ENCODE assay signal across 10 cellular contexts in the genomic region with DNA sequence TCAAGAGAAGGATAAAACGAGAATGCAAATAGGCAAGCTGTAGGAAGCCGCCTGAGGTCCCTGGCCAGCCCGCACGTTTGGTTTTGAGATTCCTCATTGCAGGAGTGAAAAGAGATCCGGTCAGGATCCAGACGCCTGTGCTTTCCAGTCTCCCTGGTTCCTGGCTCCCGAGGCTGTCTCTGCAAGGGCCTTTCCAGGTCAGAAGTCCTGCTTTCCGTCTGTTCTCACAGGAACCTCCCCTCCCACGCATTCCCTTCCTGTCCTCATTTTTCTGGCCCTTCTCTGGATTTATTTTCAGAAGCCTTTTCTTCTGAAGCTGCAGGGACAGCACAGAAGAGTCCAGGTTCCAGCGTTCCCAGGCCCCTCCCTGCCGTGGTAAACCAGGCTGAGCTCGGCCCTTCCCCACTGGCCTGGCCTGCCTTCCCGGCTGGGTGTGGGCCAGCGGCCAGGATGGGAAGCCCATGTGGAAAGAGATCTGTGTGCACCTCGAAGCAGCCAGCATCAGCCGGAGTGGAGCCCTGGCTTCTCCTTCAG. TPM values are rescaled to one million over a fixed set of nuclear protein-coding genes. Genes with fewer than 3 reads are reported as not detected.
A peak's percentile ranks its signal among the peaks of the same experiment; 100 is the strongest.
DNase-seq lines count a peak whose midpoint lies in the region; ATAC-seq, FAIRE-seq and TF ChIP-seq lines count a peak whose summit lies in the region.
"Had no signal": no experiment of that assay in that cellular context is flagged by ENCODE, and none has a peak within 500 bp of the region (broad histone marks: within the 10 kb centered on the region; RNA-seq: fewer than 3 reads in every experiment).

No MANE protein-coding gene starts in this region.

- H3K4me1 ChIP-seq in K562 (replicated peaks in 1 of 2; ENCODE audit: control insufficient read depth in 2 of 2, insufficient read depth in 2 of 2, low read length in 2 of 2) = peaks cover 10 to 27% of the 10 kb centered on the region in 2 experiments; a peak in 4 of 5 replicates
- peaks cover 0 to 27% of the 10 kb centered on the region in 2 donors for H3K4me1 ChIP-seq in right atrium auricular region
- peaks cover 4 to 13% of the 10 kb centered on the region in 2 experiments for H3K4me1 ChIP-seq in trophoblast cell (ENCODE audit: control insufficient read depth in 1 of 2, insufficient read depth in 2 of 2, low read length in 2 of 2)
- peaks cover 15% of the 10 kb centered on the region for H3K4me1 ChIP-seq in OCI-LY7 (ENCODE audit: insufficient read depth, low read length, poor library complexity, severe bottlenecking)

- no peak overlapping the region for H2BK120ac ChIP-seq in trophoblast cell (ENCODE audit: insufficient read depth, low read length, poor library complexity)

- no peak overlapping the region for H3K27ac Mint-ChIP-seq in type B pancreatic cell

- H3K27me3 Mint-ChIP-seq in type B pancreatic cell = peaks cover 4% of the 10 kb centered on the region

- H3K9me3 ChIP-seq in K562 (replicated peaks; ENCODE audit: control insufficient read depth, insufficient read depth, low read depth, low read length) (0 out of 2 replicates have a peak, but pooled peaks cover 3% of the 10 kb centered on the region), right atrium auricular region (no peaks in the 10 kb centered on the region), trophoblast cell (ENCODE audit: insufficient read depth, low read depth, low read length) (peaks cover 3% of the 10 kb centered on the region), OCI-LY7 (ENCODE audit: low read length) (no peaks in the 10 kb centered on the region)

- no peak overlapping the region for H3K4me3 ChIP-seq in K562
- no peak overlapping the region for H3K4me3 ChIP-seq in right atrium auricular region
- no peak overlapping the region for H3K4me3 ChIP-seq in trophoblast cell (ENCODE audit: low read depth, low read length)
- no peak overlapping the region for H3K4me3 ChIP-seq in OCI-LY7 (ENCODE audit: low read depth, low read length, poor library complexity, severe bottlenecking)

- H3K4me2 ChIP-seq in K562 (ENCODE audit: insufficient read depth, low read length) (no peak overlapping the region), trophoblast cell (ENCODE audit: low read length) (no peak overlapping the region), OCI-LY7 (ENCODE audit: low read length) (no peak overlapping the region)
- H3K4me2 ChIP-seq: KMS-11 had no signal

- TF ChIP-seq POLR2A in K562 (conservative IDR thresholded peaks at IDR 0.05) = no peak

- H3K79me2 ChIP-seq in K562 (ENCODE audit: control insufficient read depth, insufficient read depth, low read length) = no peaks in the 10 kb centered on the region
- peaks cover under 1% of the 10 kb centered on the region for H3K79me2 ChIP-seq in trophoblast cell (ENCODE audit: control insufficient read depth, insufficient read depth, low read length, poor library complexity)
- no peaks in the 10 kb centered on the region for H3K79me2 ChIP-seq in OCI-LY7 (ENCODE audit: insufficient read depth, low read depth, low read length)

- intact Hi-C loops in K562 (cut with micrococcal nuclease) (no loop called here), OCI-LY7 (cut with micrococcal nuclease; ENCODE audit: unreplicated experiment) (no loop called here)

- TF ChIP-seq RAD21 in K562 (CRISPR knock-in tag; conservative IDR thresholded peaks at IDR 0.05 in 1 of 2, IDR thresholded peaks at IDR 0.05 in 1 of 2) = no peak

- no peak for ATAC-seq in K562

- H3K27me3 ChIP-seq in K562 (ENCODE audit: control insufficient read depth in 2 of 2, insufficient read depth in 2 of 2, low read length in 2 of 2) (peaks cover 37 to 59% of the 10 kb centered on the region in 2 experiments), right atrium auricular region (no peaks in the 10 kb centered on the region), trophoblast cell (ENCODE audit: insufficient read depth, low read length) (no peaks in the 10 kb centered on the region)

- peak overlapping the region; percentile 34 for H4K8ac ChIP-seq in trophoblast cell (ENCODE audit: low read depth, low read length)

- H2AFZ ChIP-seq in K562 (ENCODE audit: low read depth, low read length) (no peak overlapping the region), trophoblast cell (ENCODE audit: insufficient read depth, low read length, poor library complexity) (peak overlapping the region; percentile 23), OCI-LY7 (ENCODE audit: low read length) (no peak overlapping the region)

- H3K14ac ChIP-seq in trophoblast cell (ENCODE audit: low read length) = peak overlapping the region; percentile 49

- peak; percentile 64 for DNase-seq in AG08395 (ENCODE audit: low spot score)
- DNase-seq in K562 (ENCODE audit: extremely low read depth in 1 of 4, low spot score in 3 of 4) = no peak
- peak; percentile 81 for DNase-seq in right atrium auricular region (ENCODE audit: low spot score)
- DNase-seq in trophoblast cell = peak in 1 of 2 donors; percentile 2
- DNase-seq in NOMO-1 treated with dmso at 0.1 percent for 144 hours (lab: John Stamatoyannopoulos, UW; ENCODE audit: unreplicated experiment) = no peak
- DNase-seq in OCI-LY7 (ENCODE audit: low spot score) = no peak
- DNase-seq in LoVo (ENCODE audit: low spot score) = no peak
- no peak for DNase-seq in type B pancreatic cell (ENCODE audit: extremely low spot score, unreplicated experiment)
- DNase-seq: erythroblast had no signal

- peak overlapping the region in 1 of 2 experiments; percentile 6; a peak in 1 of 4 replicates for H3K9ac ChIP-seq in K562 (ENCODE audit: insufficient read depth in 1 of 2, low read depth in 2 of 2, low read length in 2 of 2)
- H3K9ac ChIP-seq in trophoblast cell (ENCODE audit: low read length) = no peak overlapping the region
- H3K9ac ChIP-seq: KMS-11 had no signal

- H3K4ac ChIP-seq in trophoblast cell (ENCODE audit: low read depth, low read length) = no peak overlapping the region

- H4K20me1 ChIP-seq in K562 (replicated peaks; ENCODE audit: control insufficient read depth, insufficient read depth, low read length) = no peaks in the 10 kb centered on the region
- H4K20me1 ChIP-seq in OCI-LY7 (ENCODE audit: insufficient read depth, low read length) = no peaks in the 10 kb centered on the region

- H3K18ac ChIP-seq in trophoblast cell (ENCODE audit: low read length) = no peak overlapping the region

- H3K79me1 ChIP-seq in trophoblast cell (ENCODE audit: low read length) = peaks cover 4% of the 10 kb centered on the region

- TF ChIP-seq EP300 in K562 (IDR thresholded peaks at IDR 0.05; ENCODE audit: low read length) = no peak

- H4K91ac ChIP-seq in trophoblast cell (ENCODE audit: low read depth, low read length) = no peak overlapping the region

- no peaks in the 10 kb centered on the region for H3K9me1 ChIP-seq in K562 (ENCODE audit: control insufficient read depth, insufficient read depth, low read length)

- H3K36me3 ChIP-seq in K562 (ENCODE audit: control insufficient read depth, insufficient read depth, low read length) = no peaks in the 10 kb centered on the region
- H3K36me3 ChIP-seq in right atrium auricular region = no peaks in the 10 kb centered on the region
- no peaks in the 10 kb centered on the region for H3K36me3 ChIP-seq in trophoblast cell (ENCODE audit: control insufficient read depth in 1 of 2, insufficient read depth in 2 of 2, low read length in 2 of 2)
- no peaks in the 10 kb centered on the region for H3K36me3 ChIP-seq in OCI-LY7 (ENCODE audit: insufficient read depth, low read length)

- H2BK5ac ChIP-seq in trophoblast cell (ENCODE audit: low read depth, low read length, poor library complexity) = no peak overlapping the region

- no peak overlapping the region for H3K27ac ChIP-seq in K562 (ENCODE audit: extremely low read depth, low read depth, low read length)
- peak overlapping the region; percentile 63 to 69 for H3K27ac ChIP-seq in right atrium auricular region
- no peak overlapping the region for H3K27ac ChIP-seq in trophoblast cell (ENCODE audit: low read depth, low read length)
- no peak overlapping the region for H3K27ac ChIP-seq in OCI-LY7 (ENCODE audit: low read depth, low read length, poor library complexity, severe bottlenecking)
- H3K27ac ChIP-seq: KMS-11 had no signal

- H3K9me3 Mint-ChIP-seq in type B pancreatic cell = peaks cover 8% of the 10 kb centered on the region

- no peak for FAIRE-seq in K562 (lab: Jason Lieb, UNC)

- no peak overlapping the region for H3K4me3 Mint-ChIP-seq in type B pancreatic cell

- in situ Hi-C loops in K562 (cut with MboI) = no loop called here

- 12% methylated on average over 16 of the region's 16 CpGs for WGBS in K562 (ENCODE audit: insufficient coverage, low coverage, missing lambda C conversion rate)
- WGBS in trophoblast cell (ENCODE audit: extremely low coverage, insufficient coverage, insufficient read length) = no CpG with 5 or more reads among the region's 16 CpGs

- no peaks in the 10 kb centered on the region for H3K9me2 ChIP-seq in OCI-LY7 (ENCODE audit: insufficient read depth, low read length)

- H2BK12ac ChIP-seq in trophoblast cell (ENCODE audit: low read length) = no peak overlapping the region

- POLR2A ChIA-PET in K562 (lab: Yijun Ruan, JAX) = no interaction called here
- POLR2A ChIA-PET in OCI-LY7 (lab: Charles Lee) = interaction anchor here (0.6 to 0.7 kb wide), 2 partner anchors 493 to 776 kb away, joined by 3 to 4 read pairs; no protein-coding TSS in a partner anchor

- CTCF ChIA-PET in K562 (lab: Yijun Ruan, JAX; ENCODE audit: low intra/inter-chr PET ratio) = no interaction called here
- CTCF ChIA-PET in OCI-LY7 (lab: Charles Lee; ENCODE audit: unreplicated experiment) = no interaction called here

- peaks cover 9% of the 10 kb centered on the region for H3K36me3 Mint-ChIP-seq in type B pancreatic cell

- H4K12ac ChIP-seq in trophoblast cell (ENCODE audit: low read depth, low read length) = no peak overlapping the region

- BruUV-seq in K562 (replicated peaks; lab: Mats Ljungman, UMichigan) (no TSS peak), OCI-LY7 (replicated peaks; lab: Mats Ljungman, UMichigan) (no TSS peak)

- no peak overlapping the region for H3K23ac ChIP-seq in trophoblast cell (ENCODE audit: low read length)

- peaks cover 11% of the 10 kb centered on the region for H3K4me1 Mint-ChIP-seq in type B pancreatic cell (ENCODE audit: unreplicated experiment)

- TF ChIP-seq CTCF in K562 (IDR thresholded peaks at IDR 0.05 in 2 of 3, conservative IDR thresholded peaks at IDR 0.05 in 1 of 3; ENCODE audit: insufficient read depth in 2 of 3, low read depth in 1 of 3, low read length in 3 of 3) (no peak), right atrium auricular region (IDR thresholded peaks at IDR 0.05) (no peak), OCI-LY7 (conservative IDR thresholded peaks at IDR 0.05; ENCODE audit: low read length) (no peak), type B pancreatic cell (conservative IDR thresholded peaks at IDR 0.05) (no peak)

- H2AK5ac ChIP-seq in trophoblast cell (ENCODE audit: low read length) = no peak overlapping the region

RNA-seq across cellular contexts. Expression of gene TMEM242, which starts 54.0 kb away (rescaled TPM):
- 22.9 and 46.7 TPM in 2 replicates for total RNA-seq in K562 (2011; cell fraction: chromatin; rRNA removed; ENCODE audit: low replicate concordance)
- total RNA-seq in K562 (2011; cell fraction: nucleolus; rRNA removed) = 19.5 and 19.6 TPM in 2 replicates
- total RNA-seq in K562 (2011; cell fraction: nucleoplasm; rRNA removed) = 38.3 and 79.8 TPM in 2 replicates
- total RNA-seq in K562 (2014; rRNA removed) (10.1 and 16.3 TPM in 2 replicates), K562 (2014; rRNA removed; fragmentation: Illumina TruSeq; extraction: Trizol) (14.2 and 15.4 TPM in 2 replicates), K562 (2015; rRNA removed; fragmentation: Illumina TruSeq; extraction: Trizol) (9.0 and 9.5 TPM in 2 replicates), K562 (2021) (17.0 and 18.2 TPM in 2 replicates), right atrium auricular region (1 to 10 TPM; 4.9 to 6.2 TPM), OCI-LY7 (2022) (9.2 and 10.4 TPM in 2 replicates), type B pancreatic cell (ENCODE audit: low replicate concordance) (10.1 and 11.7 TPM in 2 replicates)
- polyA plus RNA-seq in K562 (2011; rRNA removed) (13.1 and 16.5 TPM in 2 replicates), K562 (2014; fragmentation: Illumina TruSeq; extraction: Trizol) (10.7 and 11.4 TPM in 2 replicates), K562 (2014; fragmentation: Nextera tagmentation; extraction: Ambion mirVana) (10 to 100 TPM; 24.3 to 35.3 TPM), K562 (2014; rRNA removed) (20.9 and 23.8 TPM in 2 replicates)
- polyA plus RNA-seq in K562 (2011; cell fraction: cytosol; rRNA removed) = 3.9 and 6.4 TPM in 2 replicates
- polyA plus RNA-seq in K562 (2011; cell fraction: nucleus; rRNA removed) = 5.9 and 7.9 TPM in 2 replicates
- 10.4 and 13.3 TPM in 2 replicates for polyA plus RNA-seq in K562 (2012)
- polyA minus RNA-seq in K562 (2011; rRNA and poly(A)+ RNA removed) = 6.4 and 7.7 TPM in 2 replicates
- polyA minus RNA-seq in K562 (2011; cell fraction: cytosol; rRNA and poly(A)+ RNA removed) = 1.6 and 2.5 TPM in 2 replicates
- 7.5 and 10.7 TPM in 2 replicates for polyA minus RNA-seq in K562 (2011; cell fraction: nucleus; rRNA and poly(A)+ RNA removed)
- 4.9 and 5.0 TPM in 2 replicates for polyA plus RNA-seq in trophoblast cell (2013)
- 4.5 and 8.2 TPM in 2 replicates for total RNA-seq in OCI-LY7 (2014; rRNA removed; shearing (Covaris generic))

Comparison
In these comparisons a context has a peak if more than half of its experiments do, and no peak if none do; other contexts are left out.
1. DNase-seq: peak in AG08395 (single experiment) and right atrium auricular region (single experiment); none in K562 (0 of 4), NOMO-1 treated with dmso at 0.1 percent for 144 hours (single experiment), OCI-LY7 (single experiment), LoVo (single experiment) and type B pancreatic cell (single experiment).
2. H3K27ac ChIP-seq: peak in right atrium auricular region (2 of 2); none in K562 (single experiment), trophoblast cell (single experiment) and OCI-LY7 (single experiment).